ENCODE assay signal across 1 cellular context in the genomic region with DNA sequence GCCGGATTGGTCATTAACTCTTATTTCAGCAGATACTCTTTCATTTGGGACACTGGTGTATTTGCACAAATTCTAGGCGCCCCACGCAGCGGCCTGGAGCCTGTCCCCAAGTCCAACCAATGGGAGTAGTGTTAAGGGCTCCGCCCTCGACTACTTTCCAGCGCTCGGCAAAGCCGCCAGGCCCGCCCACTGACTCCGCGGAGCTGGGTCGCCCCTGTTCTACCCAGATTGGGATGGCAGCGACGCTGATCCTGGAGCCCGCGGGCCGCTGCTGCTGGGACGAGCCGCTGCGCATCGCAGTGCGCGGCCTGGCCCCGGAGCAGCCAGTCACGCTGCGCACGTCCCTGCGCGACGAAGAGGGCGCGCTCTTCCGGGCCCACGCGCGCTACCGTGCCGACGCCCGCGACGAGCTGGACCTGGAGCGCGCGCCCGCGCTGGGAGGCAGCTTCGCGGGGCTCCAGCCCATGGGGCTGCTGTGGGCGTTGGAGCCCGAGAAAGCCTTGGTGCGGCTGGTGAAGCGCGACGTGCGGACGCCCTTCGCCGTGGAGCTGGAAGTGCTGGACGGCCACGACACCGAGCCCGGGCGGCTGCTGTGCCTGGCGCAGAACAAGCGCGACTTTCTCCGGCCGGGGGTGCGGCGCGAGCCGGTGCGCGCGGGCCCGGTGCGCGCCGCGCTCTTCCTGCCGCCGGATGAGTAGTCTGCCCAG.
A peak's percentile ranks its signal among the peaks of the same experiment; 100 is the strongest.
TF ChIP-seq lines count a peak whose summit lies in the region.

ACOT6 (plus strand) TSS at position 179 of the 707 bp plus-strand sequence; CDS start at position 234, 55 bp downstream.

TF ChIP-seq in HepG2, 621 proteins besides CTCF, POLR2A, EP300 and RAD21 (continued from another document):
- TF ChIP-seq ZNF773 (CRISPR knock-in tag; IDR thresholded peaks at IDR 0.05; ENCODE audit: borderline replicate concordance) (peak; percentile 59; the same call in 1 of the 2 replicates), ZNF615 (CRISPR knock-in tag; IDR thresholded peaks at IDR 0.05; ENCODE audit: borderline replicate concordance) (no peak), ZXDC (CRISPR knock-in tag; IDR thresholded peaks at IDR 0.05) (no peak), RBAK (CRISPR knock-in tag; IDR thresholded peaks at IDR 0.05) (no peak), RBFOX2 (IDR thresholded peaks at IDR 0.05; ENCODE audit: low read depth, low read length) (peak; percentile 88), HMGXB4 (CRISPR knock-in tag; IDR thresholded peaks at IDR 0.05; ENCODE audit: borderline replicate concordance in 1 of 2, low read depth in 1 of 2) (peak in 1 of 2 experiments; percentile 73; a peak in 3 of 4 replicates), ZBTB8A (CRISPR knock-in tag; IDR thresholded peaks at IDR 0.05; ENCODE audit: borderline replicate concordance, low read depth) (no peak), POLR2AphosphoS5 (IDR thresholded peaks at IDR 0.05; ENCODE audit: low read depth, low read length) (peak; percentile 51; the same call in 1 of the 2 replicates), MZF1 (CRISPR knock-in tag; IDR thresholded peaks at IDR 0.05; ENCODE audit: borderline replicate concordance) (no peak), RERE (CRISPR knock-in tag; IDR thresholded peaks at IDR 0.05; ENCODE audit: low read depth) (0 out of 2 replicates have a peak, but pooled peaks have one; percentile 13), ERF (CRISPR knock-in tag; IDR thresholded peaks at IDR 0.05) (0 out of 2 replicates have a peak, but pooled peaks have one; percentile 16), ZNF296 (CRISPR knock-in tag; conservative IDR thresholded peaks at IDR 0.05) (0 out of 2 replicates have a peak, but pooled peaks have one; percentile 28), ZNF709 (CRISPR knock-in tag; IDR thresholded peaks at IDR 0.05) (peak; percentile 76; the same call in 1 of the 2 replicates), PBX3 (CRISPR knock-in tag; IDR thresholded peaks at IDR 0.05; ENCODE audit: borderline replicate concordance) (peak; percentile 37; the same call in 1 of the 2 replicates), ZNF614 (CRISPR knock-in tag; IDR thresholded peaks at IDR 0.05; ENCODE audit: borderline replicate concordance) (0 out of 2 replicates have a peak, but pooled peaks have one; percentile 20), AGO1 (IDR thresholded peaks at IDR 0.05; ENCODE audit: low read depth, low read length, poor library complexity, severe bottlenecking) (peak; percentile 24), PPARG (CRISPR knock-in tag; conservative IDR thresholded peaks at IDR 0.05) (no peak; the same call in 1 of the 2 replicates), RXRA (CRISPR knock-in tag; IDR thresholded peaks at IDR 0.05) (no peak; the same call in 1 of the 2 replicates), MTA1 (CRISPR knock-in tag; IDR thresholded peaks at IDR 0.05; ENCODE audit: borderline replicate concordance) (peak; percentile 95), GFI1 (CRISPR knock-in tag; IDR thresholded peaks at IDR 0.05; ENCODE audit: borderline replicate concordance) (peak; percentile 64; the same call in 1 of the 2 replicates), FOXO4 (CRISPR knock-in tag; conservative IDR thresholded peaks at IDR 0.05) (0 out of 2 replicates have a peak, but pooled peaks have one; percentile 78), JDP2 (CRISPR knock-in tag; IDR thresholded peaks at IDR 0.05; ENCODE audit: borderline replicate concordance) (no peak), ZNF44 (CRISPR knock-in tag; IDR thresholded peaks at IDR 0.05) (no peak), NONO (IDR thresholded peaks at IDR 0.05) (no peak), NONO (CRISPR knock-in tag; conservative IDR thresholded peaks at IDR 0.05) (0 out of 2 replicates have a peak, but pooled peaks have one; percentile 52), ZNF777 (CRISPR knock-in tag; IDR thresholded peaks at IDR 0.05) (peak; percentile 93), SMAD9 (CRISPR knock-in tag; IDR thresholded peaks at IDR 0.05) (no peak), SIX1 (CRISPR knock-in tag; IDR thresholded peaks at IDR 0.05; ENCODE audit: borderline replicate concordance) (no peak; the same call in 1 of the 2 replicates)
- TF ChIP-seq, protein P1, sequence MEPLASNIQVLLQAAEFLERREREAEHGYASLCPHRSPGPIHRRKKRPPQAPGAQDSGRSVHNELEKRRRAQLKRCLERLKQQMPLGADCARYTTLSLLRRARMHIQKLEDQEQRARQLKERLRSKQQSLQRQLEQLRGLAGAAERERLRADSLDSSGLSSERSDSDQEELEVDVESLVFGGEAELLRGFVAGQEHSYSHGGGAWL (CRISPR knock-in tag; IDR thresholded peaks at IDR 0.05) = 0 out of 2 replicates have a peak, but pooled peaks have one; percentile 21
- TF ChIP-seq, protein P2, sequence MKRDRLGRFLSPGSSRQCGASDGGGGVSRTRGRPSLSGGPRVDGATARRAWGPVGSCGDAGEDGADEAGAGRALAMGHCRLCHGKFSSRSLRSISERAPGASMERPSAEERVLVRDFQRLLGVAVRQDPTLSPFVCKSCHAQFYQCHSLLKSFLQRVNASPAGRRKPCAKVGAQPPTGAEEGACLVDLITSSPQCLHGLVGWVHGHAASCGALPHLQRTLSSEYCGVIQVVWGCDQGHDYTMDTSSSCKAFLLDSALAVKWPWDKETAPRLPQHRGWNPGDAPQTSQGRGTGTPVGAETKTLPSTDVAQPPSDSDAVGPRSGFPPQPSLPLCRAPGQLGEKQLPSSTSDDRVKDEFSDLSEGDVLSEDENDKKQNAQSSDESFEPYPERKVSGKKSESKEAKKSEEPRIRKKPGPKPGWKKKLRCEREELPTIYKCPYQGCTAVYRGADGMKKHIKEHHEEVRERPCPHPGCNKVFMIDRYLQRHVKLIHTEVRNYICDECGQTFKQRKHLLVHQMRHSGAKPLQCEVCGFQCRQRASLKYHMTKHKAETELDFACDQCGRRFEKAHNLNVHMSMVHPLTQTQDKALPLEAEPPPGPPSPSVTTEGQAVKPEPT (CRISPR knock-in tag; IDR thresholded peaks at IDR 0.05; ENCODE audit: low read depth) = peak; percentile 18; the same call in 1 of the 2 replicates
- TF ChIP-seq, protein P3, sequence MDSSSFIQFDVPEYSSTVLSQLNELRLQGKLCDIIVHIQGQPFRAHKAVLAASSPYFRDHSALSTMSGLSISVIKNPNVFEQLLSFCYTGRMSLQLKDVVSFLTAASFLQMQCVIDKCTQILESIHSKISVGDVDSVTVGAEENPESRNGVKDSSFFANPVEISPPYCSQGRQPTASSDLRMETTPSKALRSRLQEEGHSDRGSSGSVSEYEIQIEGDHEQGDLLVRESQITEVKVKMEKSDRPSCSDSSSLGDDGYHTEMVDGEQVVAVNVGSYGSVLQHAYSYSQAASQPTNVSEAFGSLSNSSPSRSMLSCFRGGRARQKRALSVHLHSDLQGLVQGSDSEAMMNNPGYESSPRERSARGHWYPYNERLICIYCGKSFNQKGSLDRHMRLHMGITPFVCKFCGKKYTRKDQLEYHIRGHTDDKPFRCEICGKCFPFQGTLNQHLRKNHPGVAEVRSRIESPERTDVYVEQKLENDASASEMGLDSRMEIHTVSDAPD (CRISPR knock-in tag; IDR thresholded peaks at IDR 0.05) = no peak
- TF ChIP-seq, protein P4, sequence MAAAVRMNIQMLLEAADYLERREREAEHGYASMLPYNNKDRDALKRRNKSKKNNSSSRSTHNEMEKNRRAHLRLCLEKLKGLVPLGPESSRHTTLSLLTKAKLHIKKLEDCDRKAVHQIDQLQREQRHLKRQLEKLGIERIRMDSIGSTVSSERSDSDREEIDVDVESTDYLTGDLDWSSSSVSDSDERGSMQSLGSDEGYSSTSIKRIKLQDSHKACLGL (CRISPR knock-in tag; IDR thresholded peaks at IDR 0.05) = peak; percentile 48
- TF ChIP-seq, protein P5, sequence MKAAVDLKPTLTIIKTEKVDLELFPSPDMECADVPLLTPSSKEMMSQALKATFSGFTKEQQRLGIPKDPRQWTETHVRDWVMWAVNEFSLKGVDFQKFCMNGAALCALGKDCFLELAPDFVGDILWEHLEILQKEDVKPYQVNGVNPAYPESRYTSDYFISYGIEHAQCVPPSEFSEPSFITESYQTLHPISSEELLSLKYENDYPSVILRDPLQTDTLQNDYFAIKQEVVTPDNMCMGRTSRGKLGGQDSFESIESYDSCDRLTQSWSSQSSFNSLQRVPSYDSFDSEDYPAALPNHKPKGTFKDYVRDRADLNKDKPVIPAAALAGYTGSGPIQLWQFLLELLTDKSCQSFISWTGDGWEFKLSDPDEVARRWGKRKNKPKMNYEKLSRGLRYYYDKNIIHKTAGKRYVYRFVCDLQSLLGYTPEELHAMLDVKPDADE (CRISPR knock-in tag; IDR thresholded peaks at IDR 0.05) = 0 out of 2 replicates have a peak, but pooled peaks have one; percentile 21
